In the genomic region with DNA sequence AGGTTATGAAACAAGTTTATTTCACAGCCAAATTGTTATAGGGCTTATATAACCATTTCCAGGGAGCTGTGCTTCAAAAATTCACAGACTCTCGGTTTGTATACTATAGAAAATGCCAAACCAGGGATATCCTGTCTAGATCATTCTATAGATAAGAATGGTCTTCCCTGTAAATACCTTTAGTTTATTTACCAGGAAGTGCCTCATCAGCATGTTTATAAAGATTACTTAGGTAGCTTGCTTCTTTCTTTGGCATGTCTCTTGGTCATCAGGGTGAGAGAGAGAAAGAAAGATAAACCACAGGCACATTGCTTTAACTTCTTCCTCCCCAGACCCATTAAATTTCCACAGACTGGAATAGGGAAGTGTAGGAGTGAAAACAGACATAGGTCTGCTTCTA, we compare ENCODE assay signal across 2 cellular contexts.
TF ChIP-seq lines count a peak whose summit lies in the region.

No MANE protein-coding gene starts in this region.

TF ChIP-seq in IMR-90, 13 proteins besides CTCF, POLR2A, EP300 and RAD21:
- TF ChIP-seq MAFK (IDR thresholded peaks at IDR 0.05; ENCODE audit: low read depth, low read length) (peak; percentile 68), MXI1 (IDR thresholded peaks at IDR 0.05; ENCODE audit: borderline replicate concordance, low read depth, low read length) (no peak)

TF ChIP-seq in H1, 55 proteins besides CTCF, POLR2A, EP300 and RAD21:
- TF ChIP-seq NRF1 (IDR thresholded peaks at IDR 0.05; ENCODE audit: low read depth, low read length) (no peak), MAFK (IDR thresholded peaks at IDR 0.05; ENCODE audit: low read depth, low read length) (peak; percentile 62; the same call in 1 of the 2 replicates)
